In genomic region chr5:150113047-150113744, GRCh38 we compare ENCODE assay signal across 1 cellular context.
TF ChIP-seq lines count a peak whose summit lies in the region.

No MANE protein-coding gene starts in this region.

TF ChIP-seq in IMR-90, 13 proteins besides CTCF, POLR2A, EP300 and RAD21:
- TF ChIP-seq NFE2L2 (IDR thresholded peaks at IDR 0.05; ENCODE audit: low read depth, low read length), result no peak
- TF ChIP-seq CHD1 (IDR thresholded peaks at IDR 0.05; ENCODE audit: low read depth, low read length), result no peak
TF ChIP-seq in IMR-90: peak in this region for 0.
